Comparison of ENCODE assay signal across 8 cellular contexts in genomic region chr15:71743861-71744382, GRCh38.
A peak's percentile ranks its signal among the peaks of the same experiment; 100 is the strongest.
DNase-seq lines count a peak whose midpoint lies in the region; ATAC-seq and TF ChIP-seq lines count a peak whose summit lies in the region.

No MANE protein-coding gene starts in this region.

- no peak overlapping the region for H3K4me3 ChIP-seq in dorsolateral prefrontal cortex

- DNase-seq in NOMO-1 treated with DMSO at 0.1 percent for 48 hours (lab: John Stamatoyannopoulos, UW; ENCODE audit: unreplicated experiment): peak; percentile 10
- DNase-seq in NOMO-1 treated with dmso at 0.1 percent for 144 hours (lab: John Stamatoyannopoulos, UW; ENCODE audit: unreplicated experiment): no peak
- DNase-seq in NCI-H2227 treated with DMSO at 0.1 percent for 48 hours (lab: John Stamatoyannopoulos, UW): peak; percentile 1
- peak; percentile 25 to 52 for DNase-seq in activated CD4-positive, alpha-beta T cell treated with anti-CD3 and anti-CD28 coated beads, Interleukin-2, amount 50 U/mL, for 24 hours (ENCODE audit: low read depth in 1 of 2, low spot score in 1 of 2)
- DNase-seq in dorsolateral prefrontal cortex: peak in 2 of 10 donors; percentile 24 to 41
- DNase-seq in midbrain (lab: John Stamatoyannopoulos, UW): peak; percentile 16
- DNase-seq in stimulated activated naive CD4-positive, alpha-beta T cell treated with Interleukin-2 at 50 U/mL for 16 hours (lab: John Stamatoyannopoulos, UW): peak; percentile 25

- H3K27ac ChIP-seq in dorsolateral prefrontal cortex: no peak overlapping the region

- intact Hi-C loops in dorsolateral prefrontal cortex (cut with DNase I): loop anchor here (2.0 to 10.0 kb wide), 3 partner anchors 58 to 411 kb away; no protein-coding TSS in a partner anchor

- TF ChIP-seq CTCF in dorsolateral prefrontal cortex (IDR thresholded peaks at IDR 0.05 in 54 of 56, conservative IDR thresholded peaks at IDR 0.05 in 2 of 56; ENCODE audit: low read depth in 1 of 56, partially characterized antibody in 56 of 56): peak; percentile 72 to 97 (median 82)

- ATAC-seq in HG02840 (IDR thresholded peaks at IDR 0.05; ENCODE audit: low FRiP score, unreplicated experiment): no peak

- no peaks in the 10 kb centered on the region for H3K27me3 ChIP-seq in dorsolateral prefrontal cortex
